Comparison of ENCODE assay signal across 8 cellular contexts in the genomic region with DNA sequence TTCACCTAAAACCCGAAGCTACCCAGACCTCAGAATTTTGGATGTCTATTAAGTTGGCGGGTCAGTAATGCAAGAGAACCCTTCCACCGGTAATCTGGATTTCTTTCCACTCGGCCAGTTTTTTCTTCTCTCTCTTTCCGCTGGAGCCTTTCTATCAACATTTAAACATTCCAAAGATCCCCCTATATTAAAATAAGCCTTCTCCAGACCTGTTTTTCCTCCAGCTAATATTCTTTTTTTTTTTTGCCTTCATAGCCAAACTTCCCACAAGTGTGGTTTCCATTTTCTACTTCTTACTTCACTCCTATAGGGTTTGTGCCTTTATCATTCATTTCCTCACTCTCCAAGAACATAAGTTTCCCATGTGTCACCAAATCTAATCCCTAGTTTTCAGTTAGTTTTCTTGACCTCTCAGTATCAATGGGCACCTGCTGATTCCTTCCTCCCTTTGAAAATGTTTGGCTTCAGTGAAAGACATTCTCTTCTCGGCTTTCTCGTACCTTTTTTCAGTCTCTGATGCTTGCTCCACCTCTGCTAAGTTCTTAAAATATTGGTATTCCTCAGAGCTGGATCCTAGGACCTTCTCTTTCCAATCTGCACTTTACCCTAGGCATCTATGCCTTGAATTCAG. TPM values are rescaled to one million over a fixed set of nuclear protein-coding genes. Genes with fewer than 3 reads are reported as not detected.
DNase-seq lines count a peak whose midpoint lies in the region; ATAC-seq, FAIRE-seq and TF ChIP-seq lines count a peak whose summit lies in the region.

No MANE protein-coding gene starts in this region.

- H3K4me3 Mint-ChIP-seq in activated T-helper 2 cell treated with anti-CD3 and anti-CD28 coated beads, Interferon-gamma antibody, Interleukin-2, Interleukin-4, amounts not matched to agents 10 μg/mL and 5 μg/mL and 100 μg/mL, durations not matched to agents 14 hours and 24 hours and 36 hours (ENCODE audit: low read depth) = peak overlapping the region; percentile 95

- no peak for TF ChIP-seq POLR2A in GM12892 (IDR thresholded peaks at IDR 0.05; ENCODE audit: low read depth, low read length)

- intact Hi-C loops in activated T-helper 2 cell treated with anti-CD3 and anti-CD28 coated beads, Interferon-gamma antibody, Interleukin-2, Interleukin-4, amounts not matched to agents 10 μg/mL and 5 μg/mL and 100 μg/mL, durations not matched to agents 14 hours and 24 hours and 36 hours (cut with micrococcal nuclease) = loop anchor here (2.0 kb wide), 1 partner anchor 250 kb away; no protein-coding TSS in a partner anchor

- no peak for TF ChIP-seq RAD21 in SK-N-SH (IDR thresholded peaks at IDR 0.05; ENCODE audit: low read length)

- H3K9me3 ChIP-seq in SK-N-SH (no peaks in the 10 kb centered on the region), iPS-18c (ENCODE audit: control insufficient read depth, insufficient read depth, low read length) (no peaks in the 10 kb centered on the region), subcutaneous abdominal adipose tissue (ENCODE audit: control insufficient read depth in 5 of 5, low read length in 5 of 5) (no peaks in the 10 kb centered on the region)

- no peak for TF ChIP-seq CTCF in SK-N-SH (IDR thresholded peaks at IDR 0.05)
- TF ChIP-seq CTCF in D721Med (IDR thresholded peaks at IDR 0.05; ENCODE audit: insufficient read depth, missing control alignments) = no peak

- no peak for ATAC-seq in SK-N-SH treated with all-trans-retinoic acid at 6 μM for 48 hours

- H3K9me3 Mint-ChIP-seq in activated T-helper 2 cell treated with anti-CD3 and anti-CD28 coated beads, Interferon-gamma antibody, Interleukin-2, Interleukin-4, amounts not matched to agents 10 μg/mL and 5 μg/mL and 100 μg/mL, durations not matched to agents 14 hours and 24 hours and 36 hours = no peaks in the 10 kb centered on the region

- H3F3A ChIP-seq in SK-N-SH (replicated peaks; ENCODE audit: insufficient read depth) = peaks cover 7% of the 10 kb centered on the region

- peaks cover 36% of the 10 kb centered on the region for H3K4me1 Mint-ChIP-seq in activated T-helper 2 cell treated with anti-CD3 and anti-CD28 coated beads, Interferon-gamma antibody, Interleukin-2, Interleukin-4, amounts not matched to agents 10 μg/mL and 5 μg/mL and 100 μg/mL, durations not matched to agents 14 hours and 24 hours and 36 hours (ENCODE audit: low read depth)

- no peaks in the 10 kb centered on the region for H4K20me1 ChIP-seq in SK-N-SH (ENCODE audit: insufficient read depth)

- CTCF ChIA-PET in SK-N-SH (lab: Yijun Ruan, JAX) = interaction anchor here (0.6 to 16.4 kb wide), 6 partner anchors 11 to 135 kb away, joined by 3 to 445 read pairs (median 4); a partner anchor contains a TSS

- H3K4me1 ChIP-seq in SK-N-SH (ENCODE audit: control insufficient read depth in 1 of 2, insufficient read depth in 2 of 2, low read depth in 1 of 2, low read length in 1 of 2) (peaks cover 0 to 17% of the 10 kb centered on the region in 2 experiments; a peak in 2 of 4 replicates), subcutaneous abdominal adipose tissue (ENCODE audit: control insufficient read depth in 5 of 5, insufficient read depth in 5 of 5, low read length in 5 of 5) (peaks cover 5 to 43% (median 35%) of the 10 kb centered on the region in 5 donors)

- peaks cover 19 to 32% of the 10 kb centered on the region in 2 experiments for H3K36me3 ChIP-seq in SK-N-SH (replicated peaks in 1 of 2; ENCODE audit: control insufficient read depth in 1 of 2, insufficient read depth in 2 of 2, low read length in 1 of 2)
- H3K36me3 ChIP-seq in subcutaneous abdominal adipose tissue (ENCODE audit: control insufficient read depth in 5 of 5, insufficient read depth in 5 of 5, low read length in 5 of 5) = peaks cover 4 to 31% (median 26%) of the 10 kb centered on the region in 5 donors

- FAIRE-seq in D721Med (lab: Jason Lieb, UNC) (no peak), GM12892 (lab: Jason Lieb, UNC) (no peak)

- TF ChIP-seq EP300 in SK-N-SH (IDR thresholded peaks at IDR 0.05; ENCODE audit: borderline replicate concordance in 1 of 2, low read depth in 1 of 2, low read length in 1 of 2) = no peak

- peak overlapping the region; percentile 98 for H3K27ac Mint-ChIP-seq in activated T-helper 2 cell treated with anti-CD3 and anti-CD28 coated beads, Interferon-gamma antibody, Interleukin-2, Interleukin-4, amounts not matched to agents 10 μg/mL and 5 μg/mL and 100 μg/mL, durations not matched to agents 14 hours and 24 hours and 36 hours

- H3K36me3 Mint-ChIP-seq in activated T-helper 2 cell treated with anti-CD3 and anti-CD28 coated beads, Interferon-gamma antibody, Interleukin-2, Interleukin-4, amounts not matched to agents 10 μg/mL and 5 μg/mL and 100 μg/mL, durations not matched to agents 14 hours and 24 hours and 36 hours (ENCODE audit: low read depth) = peaks cover 26% of the 10 kb centered on the region

- peaks cover 30% of the 10 kb centered on the region for H3K79me2 ChIP-seq in SK-N-SH (ENCODE audit: insufficient read depth)

- H3K27me3 ChIP-seq in SK-N-SH (ENCODE audit: insufficient read depth) (no peaks in the 10 kb centered on the region), subcutaneous abdominal adipose tissue (ENCODE audit: control insufficient read depth in 5 of 5, insufficient read depth in 4 of 5, low read length in 5 of 5) (no peaks in the 10 kb centered on the region)

- H3K9me2 ChIP-seq in SK-N-SH = no peaks in the 10 kb centered on the region

- peak overlapping the region; percentile 53 to 98 for H3K27ac ChIP-seq in SK-N-SH (ENCODE audit: low read depth in 2 of 2, low read length in 1 of 2)
- peak overlapping the region; percentile 100 for H3K27ac ChIP-seq in subcutaneous abdominal adipose tissue (ENCODE audit: low read depth, low read length)

- peak overlapping the region; percentile 78 for H2AFZ ChIP-seq in SK-N-SH (ENCODE audit: low read depth)

- H3K4me3 ChIP-seq in SK-N-SH (ENCODE audit: low read depth in 2 of 2, low read length in 1 of 2) (peak overlapping the region; percentile 61 to 75), iPS-18c (ENCODE audit: insufficient read depth, low read depth, low read length) (peak overlapping the region; percentile 78), subcutaneous abdominal adipose tissue (ENCODE audit: low read depth in 1 of 5, low read length in 5 of 5) (peak overlapping the region; percentile 65 to 93 (median 89))

- H3K9ac ChIP-seq in SK-N-SH (peak overlapping the region; percentile 97), subcutaneous abdominal adipose tissue (ENCODE audit: low read length in 5 of 5) (peak overlapping the region in 4 of 5 donors; percentile 75 to 97 (median 86))

- 5% methylated on average over 6 of the region's 7 CpGs for WGBS in SK-N-SH (ENCODE audit: low lambda C conversion rate)

- peak overlapping the region; percentile 85 for H3K4me2 ChIP-seq in SK-N-SH

- no peaks in the 10 kb centered on the region for H3K27me3 Mint-ChIP-seq in activated T-helper 2 cell treated with anti-CD3 and anti-CD28 coated beads, Interferon-gamma antibody, Interleukin-2, Interleukin-4, amounts not matched to agents 10 μg/mL and 5 μg/mL and 100 μg/mL, durations not matched to agents 14 hours and 24 hours and 36 hours (ENCODE audit: low read depth)

- DNase-seq in SK-N-SH (no peak), D721Med (ENCODE audit: insufficient read length, low spot score) (no peak), cerebellar cortex (ENCODE audit: low spot score) (no peak), GM12892 (ENCODE audit: insufficient read length) (no peak)
- no peak for DNase-seq in activated T-helper 2 cell treated with anti-CD3 and anti-CD28 coated beads, Interferon-gamma antibody, Interleukin-2, Interleukin-4, amounts not matched to agents 10 μg/mL and 5 μg/mL and 100 μg/mL, durations not matched to agents 14 hours and 24 hours and 36 hours (ENCODE audit: low spot score)

- POLR2A ChIA-PET in SK-N-SH (lab: Yijun Ruan, JAX) = interaction anchor here (1.0 to 1.8 kb wide), 2 partner anchors 77 to 116 kb away, joined by 4 to 6 read pairs; no protein-coding TSS in a partner anchor

TF ChIP-seq in SK-N-SH treated with all-trans-retinoic acid at 6 μM for 48 hours, 23 proteins besides CTCF, POLR2A, EP300 and RAD21 (continues in another document):
- TF ChIP-seq CSDC2 (CRISPR knock-in tag; IDR thresholded peaks at IDR 0.05) (no peak), ZFP3 (CRISPR knock-in tag; IDR thresholded peaks at IDR 0.05) (no peak), TOX (CRISPR knock-in tag; IDR thresholded peaks at IDR 0.05; ENCODE audit: borderline replicate concordance) (no peak), RARB (CRISPR knock-in tag; IDR thresholded peaks at IDR 0.05) (no peak), ESRRG (CRISPR knock-in tag; IDR thresholded peaks at IDR 0.05) (no peak)

RNA-seq across cellular contexts. Expression of a gene that starts 0.6 kb away (rescaled TPM):
- polyA plus RNA-seq in SK-N-SH (2012; rRNA removed) = 81.8 and 88.4 TPM in 2 replicates
- polyA plus RNA-seq in SK-N-SH (2012; cell fraction: cytosol; rRNA removed) = 41.3 and 52.9 TPM in 2 replicates
- 292 and 320 TPM in 2 replicates for polyA plus RNA-seq in SK-N-SH (2012; cell fraction: nucleus; rRNA removed)
- 40.8 and 47.7 TPM in 2 replicates for total RNA-seq in activated T-helper 2 cell treated with anti-CD3 and anti-CD28 coated beads, Interferon-gamma antibody, Interleukin-2, Interleukin-4, amounts not matched to agents 10 μg/mL and 5 μg/mL and 100 μg/mL, durations not matched to agents 14 hours and 24 hours and 36 hours
- polyA plus RNA-seq in GM12892 (2012; ENCODE audit: missing spikeins) = 28.7 TPM

RNA-seq across cellular contexts. Expression of a gene that starts 13.4 kb away (rescaled TPM):
- polyA plus RNA-seq in SK-N-SH (2012; rRNA removed) = 18.3 and 21.8 TPM in 2 replicates
- polyA plus RNA-seq in SK-N-SH (2012; cell fraction: cytosol; rRNA removed) = 9.9 and 13.6 TPM in 2 replicates
- polyA plus RNA-seq in SK-N-SH (2012; cell fraction: nucleus; rRNA removed) = 43.9 and 56.3 TPM in 2 replicates
- 72.6 and 75.3 TPM in 2 replicates for total RNA-seq in activated T-helper 2 cell treated with anti-CD3 and anti-CD28 coated beads, Interferon-gamma antibody, Interleukin-2, Interleukin-4, amounts not matched to agents 10 μg/mL and 5 μg/mL and 100 μg/mL, durations not matched to agents 14 hours and 24 hours and 36 hours
- polyA plus RNA-seq in GM12892 (2012; ENCODE audit: missing spikeins) = 21.5 TPM

RNA-seq across cellular contexts. Expression of a gene that starts 13.7 kb away (rescaled TPM):
- polyA plus RNA-seq in SK-N-SH (2012; rRNA removed) = 1.8 TPM in 2 replicates
- 0.92 and 0.93 TPM in 2 replicates for polyA plus RNA-seq in SK-N-SH (2012; cell fraction: cytosol; rRNA removed)
- 12.6 and 14.2 TPM in 2 replicates for polyA plus RNA-seq in SK-N-SH (2012; cell fraction: nucleus; rRNA removed)
- total RNA-seq in activated T-helper 2 cell treated with anti-CD3 and anti-CD28 coated beads, Interferon-gamma antibody, Interleukin-2, Interleukin-4, amounts not matched to agents 10 μg/mL and 5 μg/mL and 100 μg/mL, durations not matched to agents 14 hours and 24 hours and 36 hours = 5.4 and 5.5 TPM in 2 replicates
- 5.4 TPM for polyA plus RNA-seq in GM12892 (2012; ENCODE audit: missing spikeins)

RNA-seq across cellular contexts. Expression of a gene that starts 44.4 kb away (rescaled TPM):
- 4.7 and 4.8 TPM in 2 replicates for polyA plus RNA-seq in SK-N-SH (2012; rRNA removed)
- polyA plus RNA-seq in SK-N-SH (2012; cell fraction: cytosol; rRNA removed) = 1.7 and 2.7 TPM in 2 replicates
- polyA plus RNA-seq in SK-N-SH (2012; cell fraction: nucleus; rRNA removed) = 6.6 and 8.6 TPM in 2 replicates
- total RNA-seq in activated T-helper 2 cell treated with anti-CD3 and anti-CD28 coated beads, Interferon-gamma antibody, Interleukin-2, Interleukin-4, amounts not matched to agents 10 μg/mL and 5 μg/mL and 100 μg/mL, durations not matched to agents 14 hours and 24 hours and 36 hours = 0.02 and 0.34 TPM in 2 replicates
- polyA plus RNA-seq in GM12892 (2012; ENCODE audit: missing spikeins) = not detected
